10 cellular contexts compared by ENCODE assay signal in genomic region chr13:79779761-79780160, GRCh38.
DNase-seq lines count a peak whose midpoint lies in the region; ATAC-seq and TF ChIP-seq lines count a peak whose summit lies in the region.
"Had no signal": no experiment of that assay in that cellular context is flagged by ENCODE, and none has a peak within 500 bp of the region (broad histone marks: within the 10 kb centered on the region; RNA-seq: fewer than 3 reads in every experiment).

No MANE protein-coding gene starts in this region.

- H4K8ac ChIP-seq in trophoblast cell (ENCODE audit: low read depth, low read length): no peak overlapping the region

- H2BK120ac ChIP-seq in trophoblast cell (ENCODE audit: insufficient read depth, low read length, poor library complexity): no peak overlapping the region

- H3K9me2 ChIP-seq in GM23248 (ENCODE audit: insufficient read depth) (no peaks in the 10 kb centered on the region), SK-N-SH (no peaks in the 10 kb centered on the region)

- H3K4ac ChIP-seq in trophoblast cell (ENCODE audit: low read depth, low read length): no peak overlapping the region

- no peak overlapping the region for H3K23ac ChIP-seq in trophoblast cell (ENCODE audit: low read length)

- ATAC-seq in gastroesophageal sphincter: peak; percentile 87
- ATAC-seq in GM21619 (IDR thresholded peaks at IDR 0.05; ENCODE audit: unreplicated experiment): no peak
- no peak for ATAC-seq in HG02852 (IDR thresholded peaks at IDR 0.05; ENCODE audit: unreplicated experiment)
- ATAC-seq: WTC11 had no signal

- WGBS in GM23248 (ENCODE audit: low coverage in 1 of 2, low lambda C conversion rate in 2 of 2, missing lambda C conversion rate in 2 of 2), 2 experiments: 0 to 9% methylated on average over 1 of the region's 1 CpG
- 92% methylated on average over 1 of the region's 1 CpG for WGBS in SK-N-SH (ENCODE audit: low lambda C conversion rate)
- 17% methylated on average over 1 of the region's 1 CpG; no CpG with 5 or more reads in 1 of the 2 donors for WGBS in gastroesophageal sphincter (ENCODE audit: low coverage in 1 of 2), 2 donors
- WGBS in trophoblast cell (ENCODE audit: extremely low coverage, insufficient coverage, insufficient read length): no CpG with 5 or more reads among the region's 1 CpG

- H3K9me3 ChIP-seq in GM23248 (ENCODE audit: low read depth) (no peaks in the 10 kb centered on the region), SK-N-SH (no peaks in the 10 kb centered on the region), gastroesophageal sphincter (no peaks in the 10 kb centered on the region), trophoblast cell (ENCODE audit: insufficient read depth, low read depth, low read length) (no peaks in the 10 kb centered on the region)

- H3F3A ChIP-seq in GM23248 (ENCODE audit: insufficient read depth) (peaks cover 43% of the 10 kb centered on the region), SK-N-SH (replicated peaks; ENCODE audit: insufficient read depth) (peaks cover 20% of the 10 kb centered on the region)

- no peak overlapping the region for H2AK5ac ChIP-seq in trophoblast cell (ENCODE audit: low read length)

- H4K20me1 ChIP-seq in GM23248 (ENCODE audit: insufficient read depth): no peaks in the 10 kb centered on the region
- H4K20me1 ChIP-seq in SK-N-SH (ENCODE audit: insufficient read depth): no peaks in the 10 kb centered on the region

- H3K4me2 ChIP-seq in GM23248 (ENCODE audit: unreplicated experiment) (peak overlapping the region; percentile 87), SK-N-SH (peak overlapping the region; percentile 35), trophoblast cell (ENCODE audit: low read length) (no peak overlapping the region)

- no peak overlapping the region for H4K12ac ChIP-seq in trophoblast cell (ENCODE audit: low read depth, low read length)

- in situ Hi-C loops in GM23248 (cut with MboI) (loop anchor here (10.0 kb wide), 1 partner anchor 585 kb away; no protein-coding TSS in a partner anchor), GM13977 (cut with MboI; ENCODE audit: low pct_unique_long_range_greater_than_20kb, low sequenced_read_pairs, unreplicated experiment) (no loop called here)

- no peak for TF ChIP-seq POLR2A in gastroesophageal sphincter (IDR thresholded peaks at IDR 0.05)

- no peak for TF ChIP-seq RAD21 in SK-N-SH (IDR thresholded peaks at IDR 0.05; ENCODE audit: low read length)

- peaks cover 4% of the 10 kb centered on the region for H3K79me1 ChIP-seq in trophoblast cell (ENCODE audit: low read length)

- peak overlapping the region; percentile 68 for H2AFZ ChIP-seq in GM23248
- H2AFZ ChIP-seq in SK-N-SH (ENCODE audit: low read depth): peak overlapping the region; percentile 52; the same call in 1 of the 2 replicates
- H2AFZ ChIP-seq in trophoblast cell (ENCODE audit: insufficient read depth, low read length, poor library complexity): no peak overlapping the region

- H4K91ac ChIP-seq in trophoblast cell (ENCODE audit: low read depth, low read length): no peak overlapping the region

- no peak overlapping the region for H2BK5ac ChIP-seq in trophoblast cell (ENCODE audit: low read depth, low read length, poor library complexity)

- CTCF ChIA-PET in SK-N-SH (lab: Yijun Ruan, JAX): no interaction called here

- H3K36me3 ChIP-seq in GM23248 (ENCODE audit: low read depth) (no peaks in the 10 kb centered on the region), SK-N-SH (replicated peaks in 1 of 2; ENCODE audit: control insufficient read depth in 1 of 2, insufficient read depth in 2 of 2, low read length in 1 of 2) (no peaks in the 10 kb centered on the region), gastroesophageal sphincter (no peaks in the 10 kb centered on the region), trophoblast cell (ENCODE audit: control insufficient read depth in 1 of 2, insufficient read depth in 2 of 2, low read length in 2 of 2) (no peaks in the 10 kb centered on the region)

- no peak for TF ChIP-seq CTCF in SK-N-SH (IDR thresholded peaks at IDR 0.05)
- no peak for TF ChIP-seq CTCF in gastroesophageal sphincter (IDR thresholded peaks at IDR 0.05)
- TF ChIP-seq CTCF in GM13977 (IDR thresholded peaks at IDR 0.05; ENCODE audit: extremely low read depth, insufficient read depth, missing control alignments): no peak

- H3K4me3 ChIP-seq in GM23248: peak overlapping the region; percentile 60
- no peak overlapping the region for H3K4me3 ChIP-seq in SK-N-SH (ENCODE audit: low read depth in 2 of 2, low read length in 1 of 2)
- no peak overlapping the region for H3K4me3 ChIP-seq in gastroesophageal sphincter
- no peak overlapping the region for H3K4me3 ChIP-seq in trophoblast cell (ENCODE audit: low read depth, low read length)

- H3K79me2 ChIP-seq in GM23248 (ENCODE audit: insufficient read depth): no peaks in the 10 kb centered on the region
- no peaks in the 10 kb centered on the region; the same call in 1 of the 2 replicates for H3K79me2 ChIP-seq in SK-N-SH (ENCODE audit: insufficient read depth)
- no peaks in the 10 kb centered on the region for H3K79me2 ChIP-seq in trophoblast cell (ENCODE audit: control insufficient read depth, insufficient read depth, low read length, poor library complexity)

- no peak overlapping the region for H3K14ac ChIP-seq in trophoblast cell (ENCODE audit: low read length)

- peak; percentile 90 for DNase-seq in GM23248
- no peak for DNase-seq in SK-N-SH
- DNase-seq in trophoblast cell: peak; percentile 9 to 35
- DNase-seq in GM13977 (ENCODE audit: low spot score): no peak
- no peak for DNase-seq in NCI-H1417 treated with DMSO at 0.1 percent for 48 hours (lab: John Stamatoyannopoulos, UW)
- DNase-seq: amygdala had no signal

- H3K9ac ChIP-seq in GM23248 (peak overlapping the region; percentile 76), SK-N-SH (no peak overlapping the region), trophoblast cell (ENCODE audit: low read length) (no peak overlapping the region)

- no peak overlapping the region for H3K18ac ChIP-seq in trophoblast cell (ENCODE audit: low read length)

- TF ChIP-seq EP300 in SK-N-SH (IDR thresholded peaks at IDR 0.05; ENCODE audit: borderline replicate concordance in 1 of 2, low read depth in 1 of 2, low read length in 1 of 2) (no peak), gastroesophageal sphincter (IDR thresholded peaks at IDR 0.05) (no peak)

- H3K27me3 ChIP-seq in GM23248 (replicated peaks; ENCODE audit: insufficient read depth) (no peaks in the 10 kb centered on the region), SK-N-SH (ENCODE audit: insufficient read depth) (no peaks in the 10 kb centered on the region), gastroesophageal sphincter (no peaks in the 10 kb centered on the region), trophoblast cell (ENCODE audit: insufficient read depth, low read length) (no peaks in the 10 kb centered on the region)

- POLR2A ChIA-PET in SK-N-SH (lab: Yijun Ruan, JAX): no interaction called here

- H3K27ac ChIP-seq in GM23248 (peak overlapping the region; percentile 91), SK-N-SH (ENCODE audit: low read depth in 2 of 2, low read length in 1 of 2) (peak overlapping the region; percentile 43 to 52), gastroesophageal sphincter (no peak overlapping the region), trophoblast cell (ENCODE audit: low read depth, low read length) (no peak overlapping the region)

- peaks cover 53% of the 10 kb centered on the region for H3K4me1 ChIP-seq in GM23248 (ENCODE audit: insufficient read depth)
- peaks cover 20 to 31% of the 10 kb centered on the region in 2 experiments for H3K4me1 ChIP-seq in SK-N-SH (ENCODE audit: control insufficient read depth in 1 of 2, insufficient read depth in 2 of 2, low read depth in 1 of 2, low read length in 1 of 2)
- H3K4me1 ChIP-seq in gastroesophageal sphincter: peaks cover 0 to 7% (median 0%) of the 10 kb centered on the region in 3 donors
- peaks cover 2 to 3% of the 10 kb centered on the region in 2 experiments for H3K4me1 ChIP-seq in trophoblast cell (ENCODE audit: control insufficient read depth in 1 of 2, insufficient read depth in 2 of 2, low read length in 2 of 2)

- H2BK12ac ChIP-seq in trophoblast cell (ENCODE audit: low read length): peak overlapping the region; percentile 17

TF ChIP-seq in SK-N-SH, 30 proteins besides CTCF, POLR2A, EP300 and RAD21 (continues in another document):
- TF ChIP-seq MAX (IDR thresholded peaks at IDR 0.05; ENCODE audit: low read depth): no peak
- no peak for TF ChIP-seq JUND (IDR thresholded peaks at IDR 0.05)
- no peak for TF ChIP-seq NFIC (IDR thresholded peaks at IDR 0.05; ENCODE audit: borderline replicate concordance)
- no peak for TF ChIP-seq FOSL2 (IDR thresholded peaks at IDR 0.05; ENCODE audit: borderline replicate concordance, low read depth)
- no peak for TF ChIP-seq FOXJ3 (CRISPR knock-in tag; IDR thresholded peaks at IDR 0.05)
- no peak for TF ChIP-seq TAF1 (IDR thresholded peaks at IDR 0.05; ENCODE audit: borderline replicate concordance, low read depth, low read length)
- no peak for TF ChIP-seq REST (IDR thresholded peaks at IDR 0.05; ENCODE audit: low read depth, low read length)
- no peak for TF ChIP-seq MEF2A (IDR thresholded peaks at IDR 0.05; ENCODE audit: borderline replicate concordance, low read depth)

Comparison
In these comparisons a context has a peak if more than half of its experiments do, and no peak if none do; other contexts are left out.
1. DNase-seq: peak in GM23248 (single experiment) and trophoblast cell (2 of 2); none in SK-N-SH (single experiment), GM13977 (single experiment) and NCI-H1417 treated with DMSO at 0.1 percent for 48 hours (single experiment).
2. H3K27ac ChIP-seq: peak in GM23248 (single experiment) and SK-N-SH (2 of 2); none in gastroesophageal sphincter (0 of 4) and trophoblast cell (single experiment).